In genomic region chr10:69474688-69475432, GRCh38 we compare ENCODE assay signal across 10 cellular contexts. TPM values are rescaled to one million over a fixed set of nuclear protein-coding genes. Genes with fewer than 3 reads are reported as not detected.
DNase-seq lines count a peak whose midpoint lies in the region; ATAC-seq and TF ChIP-seq lines count a peak whose summit lies in the region.
"Had no signal": no experiment of that assay in that cellular context is flagged by ENCODE, and none has a peak within 500 bp of the region (broad histone marks: within the 10 kb centered on the region; RNA-seq: fewer than 3 reads in every experiment).

No MANE protein-coding gene starts in this region.

- H3K27ac ChIP-seq in mammary epithelial cell (ENCODE audit: insufficient read depth, low read depth, low read length) (no peak overlapping the region), substantia nigra (ENCODE audit: low read depth, low read length, poor library complexity, severe bottlenecking) (peak overlapping the region; percentile 71)

- in situ Hi-C loops in mammary epithelial cell (cut with MboI; ENCODE audit: low sequenced_read_pairs in 2 of 2), result no loop called here

- TF ChIP-seq CTCF in HFF-Myc (IDR thresholded peaks at IDR 0.05; ENCODE audit: low read depth, low read length, missing control alignments) (no peak), mammary epithelial cell (conservative IDR thresholded peaks at IDR 0.05 in 1 of 2, IDR thresholded peaks at IDR 0.05 in 1 of 2; ENCODE audit: extremely low read depth in 1 of 2, insufficient read depth in 1 of 2, low read depth in 1 of 2, low read length in 2 of 2) (no peak)

- 64% methylated on average over 9 of the region's 9 CpGs for WGBS in mammary epithelial cell (ENCODE audit: low coverage, missing lambda C conversion rate)

- ATAC-seq in left lobe of liver (peak; percentile 59), GM21423 (IDR thresholded peaks at IDR 0.05; ENCODE audit: unreplicated experiment) (no peak), GM18502 (IDR thresholded peaks at IDR 0.05; ENCODE audit: poor library complexity, unreplicated experiment) (no peak)

- peaks cover 5% of the 10 kb centered on the region for H3K27me3 ChIP-seq in mammary epithelial cell (ENCODE audit: insufficient read depth, low read length)

- H2AFZ ChIP-seq in mammary epithelial cell (ENCODE audit: low read depth, low read length), result no peak overlapping the region

- intact Hi-C loops in mammary epithelial cell (cut with micrococcal nuclease), result no loop called here

- H3K9ac ChIP-seq in mammary epithelial cell (ENCODE audit: insufficient read depth, low read length), result no peak overlapping the region

- H3K4me3 ChIP-seq in HFF-Myc (replicated peaks; ENCODE audit: low read depth, low read length) (no peak overlapping the region), mammary epithelial cell (replicated peaks in 1 of 3; ENCODE audit: insufficient read depth in 1 of 3, low read depth in 2 of 3, low read length in 3 of 3) (no peak overlapping the region)

- dilution Hi-C loops in mammary epithelial cell (cut with HindIII; ENCODE audit: low sequenced_read_pairs), result no loop called here

- H3K9me3 ChIP-seq in mammary epithelial cell (replicated peaks; ENCODE audit: insufficient read depth, low read length), result no peaks in the 10 kb centered on the region

- no peaks in the 10 kb centered on the region for H3K79me2 ChIP-seq in mammary epithelial cell (ENCODE audit: insufficient read depth, low read length)

- CTCF ChIA-PET in mammary epithelial cell (lab: Charles Lee; ENCODE audit: low non-redundant PET), result no interaction called here

- H3K4me1 ChIP-seq in mammary epithelial cell (ENCODE audit: insufficient read depth, low read length), result no peaks in the 10 kb centered on the region

- peak; percentile 61 for DNase-seq in HFF-Myc (ENCODE audit: extremely low read depth, low read depth)
- DNase-seq in mammary epithelial cell, result peak; percentile 42
- DNase-seq in left lobe of liver (ENCODE audit: low spot score), result no peak
- peak in 1 of 49 donors; percentile 41 for DNase-seq in substantia nigra (lab: John Stamatoyannopoulos, UW)
- DNase-seq in CD1c-positive myeloid dendritic cell (ENCODE audit: extremely low spot score), result no peak
- no peak for DNase-seq in NCI-H69 (lab: John Stamatoyannopoulos, UW)
- DNase-seq: activated effector memory CD4-positive, alpha-beta T cell treated with Interleukin-2 at 50 U/mL for 16 hours; stimulated activated CD4-positive, alpha-beta T cell treated with anti-CD3 and anti-CD28 coated beads, Interleukin-4, amount 100 ng/mL, for 1 hour had no signal

- no peak overlapping the region for H3K4me2 ChIP-seq in mammary epithelial cell (ENCODE audit: insufficient read depth, low read depth, low read length)

- no peaks in the 10 kb centered on the region for H3K36me3 ChIP-seq in mammary epithelial cell (ENCODE audit: insufficient read depth, low read length)

- BruUV-seq in mammary epithelial cell (replicated peaks; lab: Mats Ljungman, UMichigan), result no TSS peak

- H4K20me1 ChIP-seq in mammary epithelial cell (ENCODE audit: insufficient read depth, low read length), result no peaks in the 10 kb centered on the region

RNA-seq across cellular contexts. Expression of gene TSPAN15, which starts 23.6 kb away (rescaled TPM):
- total RNA-seq in mammary epithelial cell, result 1 to 10 TPM in 1 of 2 donors, under 1 TPM in 1; 0.64 to 1.5 TPM
- 1.8 TPM for polyA plus RNA-seq in mammary epithelial cell
- polyA minus RNA-seq in mammary epithelial cell, result not detected
- total RNA-seq in left lobe of liver, result 3.8 TPM

RNA-seq across cellular contexts. Expression of gene TACR2, which starts 58.1 kb away (rescaled TPM):
- not detected for total RNA-seq in mammary epithelial cell
- polyA plus RNA-seq in mammary epithelial cell, result 0.08 TPM
- polyA minus RNA-seq in mammary epithelial cell, result not detected
- not detected for total RNA-seq in left lobe of liver

Comparison
In these comparisons a context has a peak if more than half of its experiments do, and no peak if none do; other contexts are left out.
1. DNase-seq: peak in HFF-Myc (single experiment) and mammary epithelial cell (single experiment); none in left lobe of liver (single experiment), CD1c-positive myeloid dendritic cell (single experiment) and NCI-H69 (single experiment).